Comparison of ENCODE assay signal across 10 cellular contexts in the genomic region with DNA sequence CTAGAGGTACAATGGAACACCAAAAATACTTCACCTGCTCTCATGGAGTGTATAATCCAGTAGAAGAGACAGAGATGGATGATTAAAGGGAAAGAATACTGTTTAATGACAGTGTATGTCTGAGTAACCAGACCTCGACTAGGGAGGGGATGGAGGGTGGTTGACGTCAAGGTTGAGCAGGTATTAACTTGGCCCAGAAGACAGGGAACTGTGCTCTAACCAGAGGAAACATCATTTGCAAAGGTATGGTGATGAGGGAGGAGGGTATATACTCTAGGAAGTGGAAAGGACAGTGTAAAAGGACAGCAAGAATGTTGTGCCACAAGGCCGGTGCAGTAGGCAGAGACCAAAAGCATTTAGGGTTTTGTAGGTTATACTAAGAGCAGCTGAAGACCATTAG. TPM values are rescaled to one million over a fixed set of nuclear protein-coding genes. Genes with fewer than 3 reads are reported as not detected.
A peak's percentile ranks its signal among the peaks of the same experiment; 100 is the strongest.
DNase-seq lines count a peak whose midpoint lies in the region; ATAC-seq and TF ChIP-seq lines count a peak whose summit lies in the region.
"Had no signal": no experiment of that assay in that cellular context is flagged by ENCODE, and none has a peak within 500 bp of the region (broad histone marks: within the 10 kb centered on the region; RNA-seq: fewer than 3 reads in every experiment).

No MANE protein-coding gene starts in this region.

- intact Hi-C loops in dorsolateral prefrontal cortex (cut with DNase I), result loop anchor here (5.0 to 10.0 kb wide), 3 partner anchors 385 to 725 kb away; a partner anchor contains a TSS

- H3K4me3 ChIP-seq in dorsolateral prefrontal cortex (peak overlapping the region in 32 of 59 donors; percentile 3 to 98 (median 84)), foreskin fibroblast (ENCODE audit: low read depth in 1 of 2, low read length in 2 of 2) (no peak overlapping the region)

- DNase-seq in activated naive CD4-positive, alpha-beta T cell treated with anti-CD3 and anti-CD28 coated beads, Interleukin-2, amount 10 ng/mL, durations not matched to agents 7 days and 5 days, result no peak
- DNase-seq in activated naive CD4-positive, alpha-beta T cell (lab: John Stamatoyannopoulos, UW), result no peak
- no peak for DNase-seq in dorsolateral prefrontal cortex
- DNase-seq in type B pancreatic cell (ENCODE audit: extremely low spot score, unreplicated experiment), result no peak
- DNase-seq in foreskin fibroblast, result no peak
- no peak for DNase-seq in chondrocyte (ENCODE audit: low spot score)
- DNase-seq in HEK293T (ENCODE audit: extremely low spot score), result no peak
- DNase-seq: C1 segment of cervical spinal cord had no signal

- TF ChIP-seq CTCF in dorsolateral prefrontal cortex (IDR thresholded peaks at IDR 0.05 in 54 of 56, conservative IDR thresholded peaks at IDR 0.05 in 2 of 56; ENCODE audit: low read depth in 1 of 56, partially characterized antibody in 56 of 56) (no peak), type B pancreatic cell (conservative IDR thresholded peaks at IDR 0.05) (no peak), foreskin fibroblast (IDR thresholded peaks at IDR 0.05; ENCODE audit: low read depth, low read length) (no peak), chondrocyte (IDR thresholded peaks at IDR 0.05) (no peak)

- no peaks in the 10 kb centered on the region for H3K27me3 ChIP-seq in dorsolateral prefrontal cortex

- no peaks in the 10 kb centered on the region for H3K9me3 Mint-ChIP-seq in activated naive CD4-positive, alpha-beta T cell treated with anti-CD3 and anti-CD28 coated beads, Interleukin-2, amount 10 ng/mL, durations not matched to agents 7 days and 5 days
- H3K9me3 Mint-ChIP-seq in type B pancreatic cell (peaks cover 6% of the 10 kb centered on the region), chondrocyte (ENCODE audit: low read depth) (no peaks in the 10 kb centered on the region)

- peak overlapping the region; percentile 89 for H3K27ac Mint-ChIP-seq in activated naive CD4-positive, alpha-beta T cell treated with anti-CD3 and anti-CD28 coated beads, Interleukin-2, amount 10 ng/mL, durations not matched to agents 7 days and 5 days
- peak overlapping the region; percentile 77 for H3K27ac Mint-ChIP-seq in type B pancreatic cell
- no peak overlapping the region for H3K27ac Mint-ChIP-seq in chondrocyte (ENCODE audit: unreplicated experiment)

- peaks cover 45% of the 10 kb centered on the region for H3K4me1 Mint-ChIP-seq in activated naive CD4-positive, alpha-beta T cell treated with anti-CD3 and anti-CD28 coated beads, Interleukin-2, amount 10 ng/mL, durations not matched to agents 7 days and 5 days
- H3K4me1 Mint-ChIP-seq in type B pancreatic cell (ENCODE audit: unreplicated experiment) (peaks cover 25% of the 10 kb centered on the region), chondrocyte (ENCODE audit: low read depth) (peaks cover 26% of the 10 kb centered on the region)

- H3K27ac ChIP-seq in dorsolateral prefrontal cortex, result peak overlapping the region in 6 of 59 donors; percentile 4 to 21 (median 13)

- peak overlapping the region; percentile 82 for H3K4me3 Mint-ChIP-seq in activated naive CD4-positive, alpha-beta T cell treated with anti-CD3 and anti-CD28 coated beads, Interleukin-2, amount 10 ng/mL, durations not matched to agents 7 days and 5 days
- H3K4me3 Mint-ChIP-seq in type B pancreatic cell (peak overlapping the region; percentile 88), chondrocyte (ENCODE audit: unreplicated experiment) (no peak overlapping the region)

- POLR2A ChIA-PET in HEK293T (lab: Yijun Ruan, JAX), result no interaction called here

- H3K27me3 Mint-ChIP-seq in activated naive CD4-positive, alpha-beta T cell treated with anti-CD3 and anti-CD28 coated beads, Interleukin-2, amount 10 ng/mL, durations not matched to agents 7 days and 5 days, result no peaks in the 10 kb centered on the region
- H3K27me3 Mint-ChIP-seq in type B pancreatic cell (no peaks in the 10 kb centered on the region), chondrocyte (ENCODE audit: low read depth) (no peaks in the 10 kb centered on the region)

- CTCF ChIA-PET in activated naive CD4-positive, alpha-beta T cell treated with anti-CD3 and anti-CD28 coated beads, Interleukin-2, amount 10 ng/mL, durations not matched to agents 7 days and 5 days (lab: Charles Lee), result no interaction called here
- CTCF ChIA-PET in HEK293T (lab: Yijun Ruan, JAX), result no interaction called here

- ATAC-seq in HG03432 (IDR thresholded peaks at IDR 0.05; ENCODE audit: unreplicated experiment), result peak; percentile 19

- peaks cover 47% of the 10 kb centered on the region for H3K36me3 Mint-ChIP-seq in activated naive CD4-positive, alpha-beta T cell treated with anti-CD3 and anti-CD28 coated beads, Interleukin-2, amount 10 ng/mL, durations not matched to agents 7 days and 5 days
- H3K36me3 Mint-ChIP-seq in type B pancreatic cell (peaks cover 46% of the 10 kb centered on the region), chondrocyte (ENCODE audit: low read depth) (peaks cover 1% of the 10 kb centered on the region)

TF ChIP-seq in HEK293T, 16 proteins besides CTCF, POLR2A, EP300 and RAD21:
- TF ChIP-seq FOXA1 (IDR thresholded peaks at IDR 0.05), result no peak

RNA-seq across cellular contexts. Expression of a gene that starts 2.9 kb away (rescaled TPM):
- total RNA-seq in dorsolateral prefrontal cortex, result 10 to 100 TPM; 22.0 to 49.3 (median 35.6) TPM
- total RNA-seq in type B pancreatic cell (ENCODE audit: low replicate concordance), result 43.6 and 49.9 TPM in 2 replicates
- 15.1 to 18.8 TPM (median 15.7 TPM) in 3 replicates for total RNA-seq in chondrocyte

RNA-seq across cellular contexts. Expression of a gene that starts 33.9 kb away (rescaled TPM):
- total RNA-seq in dorsolateral prefrontal cortex, result 10 to 100 TPM in 2 of 120 experiments, 1 to 10 TPM in 118; 2.3 to 11.2 (median 5.6) TPM
- 0.76 and 3.3 TPM in 2 replicates for total RNA-seq in type B pancreatic cell (ENCODE audit: low replicate concordance)
- total RNA-seq in chondrocyte, result 0.21 to 0.31 TPM (median 0.25 TPM) in 3 replicates
- total RNA-seq: glomerular endothelial cell had no signal

Comparison
In these comparisons a context has a peak if more than half of its experiments do, and no peak if none do; other contexts are left out.
1. H3K4me3 ChIP-seq: peak in dorsolateral prefrontal cortex (32 of 59); none in foreskin fibroblast (0 of 2).